ENCODE assay signal across 1 cellular context in the genomic region with DNA sequence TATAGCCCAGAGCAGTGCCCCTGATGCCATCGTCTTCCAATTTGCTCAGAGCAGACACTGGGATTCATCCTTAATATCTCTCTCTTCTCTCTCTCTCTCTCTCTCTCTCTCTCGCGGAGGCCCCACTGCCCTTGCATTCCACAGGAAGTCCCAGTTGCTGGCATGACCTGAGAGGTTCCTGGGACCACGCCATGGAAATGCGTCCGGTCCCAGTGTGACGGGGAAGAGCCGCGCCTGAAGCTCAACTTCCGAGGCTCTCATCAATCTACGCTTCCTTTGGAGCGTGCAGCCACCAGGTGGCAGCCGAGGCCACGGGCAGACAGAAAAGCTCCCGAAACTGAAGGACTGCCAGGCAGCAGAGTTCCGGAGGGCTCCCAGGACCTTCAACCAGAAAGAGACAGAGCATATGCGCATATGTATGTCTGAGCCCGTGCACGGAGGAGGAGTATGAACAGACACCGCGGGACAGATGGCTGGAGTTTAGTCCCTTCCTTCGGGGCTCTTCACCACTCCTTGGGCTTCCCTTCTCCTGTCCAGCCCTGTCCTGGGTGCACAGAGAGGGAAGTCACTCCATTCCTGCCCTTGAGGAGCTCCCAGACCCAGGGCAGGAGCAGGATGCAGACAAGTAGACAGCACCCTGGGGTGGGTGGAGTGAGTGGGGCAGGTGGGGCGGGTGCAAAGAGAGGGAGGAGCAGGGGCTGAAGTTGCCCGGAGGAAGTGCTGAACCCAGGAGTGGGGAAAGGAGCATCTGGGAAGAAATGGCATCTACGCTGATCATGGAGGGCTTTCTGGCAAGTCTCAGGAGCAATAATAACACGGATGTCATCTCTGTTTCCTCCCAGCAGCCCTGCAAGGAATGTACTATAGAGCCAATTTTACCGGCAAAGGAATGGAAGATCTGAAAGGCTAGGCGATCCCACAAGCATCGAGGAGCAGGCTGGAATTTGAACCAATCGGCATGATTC.
TF ChIP-seq lines count a peak whose summit lies in the region.

No MANE protein-coding gene starts in this region.

TF ChIP-seq in HepG2, 621 proteins besides CTCF, POLR2A, EP300 and RAD21 (continues in another document):
- TF ChIP-seq, protein P1, sequence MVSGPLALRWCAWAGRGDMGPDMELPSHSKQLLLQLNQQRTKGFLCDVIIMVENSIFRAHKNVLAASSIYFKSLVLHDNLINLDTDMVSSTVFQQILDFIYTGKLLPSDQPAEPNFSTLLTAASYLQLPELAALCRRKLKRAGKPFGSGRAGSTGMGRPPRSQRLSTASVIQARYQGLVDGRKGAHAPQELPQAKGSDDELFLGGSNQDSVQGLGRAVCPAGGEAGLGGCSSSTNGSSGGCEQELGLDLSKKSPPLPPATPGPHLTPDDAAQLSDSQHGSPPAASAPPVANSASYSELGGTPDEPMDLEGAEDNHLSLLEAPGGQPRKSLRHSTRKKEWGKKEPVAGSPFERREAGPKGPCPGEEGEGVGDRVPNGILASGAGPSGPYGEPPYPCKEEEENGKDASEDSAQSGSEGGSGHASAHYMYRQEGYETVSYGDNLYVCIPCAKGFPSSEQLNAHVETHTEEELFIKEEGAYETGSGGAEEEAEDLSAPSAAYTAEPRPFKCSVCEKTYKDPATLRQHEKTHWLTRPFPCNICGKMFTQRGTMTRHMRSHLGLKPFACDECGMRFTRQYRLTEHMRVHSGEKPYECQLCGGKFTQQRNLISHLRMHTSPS (CRISPR knock-in tag; IDR thresholded peaks at IDR 0.05; ENCODE audit: low read depth) = no peak
- TF ChIP-seq PPARG (CRISPR knock-in tag; conservative IDR thresholded peaks at IDR 0.05) (0 out of 2 replicates have a peak, but pooled peaks have one; percentile 32), ZNF792 (CRISPR knock-in tag; IDR thresholded peaks at IDR 0.05) (peak; percentile 49; the same call in 1 of the 2 replicates), HDAC2 (CRISPR knock-in tag; IDR thresholded peaks at IDR 0.05) (peak; percentile 81; the same call in 1 of the 2 replicates), NR2C2 (CRISPR knock-in tag; IDR thresholded peaks at IDR 0.05; ENCODE audit: borderline replicate concordance) (peak; percentile 76), SMAD1 (CRISPR knock-in tag; IDR thresholded peaks at IDR 0.05; ENCODE audit: borderline replicate concordance, low read depth) (peak; percentile 80; the same call in 1 of the 2 replicates), MED1 (CRISPR knock-in tag; IDR thresholded peaks at IDR 0.05) (peak; percentile 57; the same call in 1 of the 2 replicates), ZBTB7B (CRISPR knock-in tag; IDR thresholded peaks at IDR 0.05) (peak; percentile 44; the same call in 1 of the 2 replicates), ZNF274 (CRISPR knock-in tag; IDR thresholded peaks at IDR 0.05) (no peak), ZKSCAN1 (IDR thresholded peaks at IDR 0.05; ENCODE audit: low read length) (no peak), RFX3 (CRISPR knock-in tag; IDR thresholded peaks at IDR 0.05) (no peak), ZNF225 (CRISPR knock-in tag; IDR thresholded peaks at IDR 0.05) (0 out of 2 replicates have a peak, but pooled peaks have one; percentile 70), ZNF430 (CRISPR knock-in tag; IDR thresholded peaks at IDR 0.05) (no peak), ZNF572 (CRISPR knock-in tag; IDR thresholded peaks at IDR 0.05) (peak; percentile 54; the same call in 1 of the 2 replicates), CBX5 (CRISPR knock-in tag; IDR thresholded peaks at IDR 0.05; ENCODE audit: borderline replicate concordance) (peak; percentile 63; the same call in 1 of the 2 replicates), SAP130 (CRISPR knock-in tag; IDR thresholded peaks at IDR 0.05; ENCODE audit: low read depth) (peak; percentile 74), ZNF570 (CRISPR knock-in tag; IDR thresholded peaks at IDR 0.05; ENCODE audit: borderline replicate concordance) (no peak), ZSCAN29 (CRISPR knock-in tag; conservative IDR thresholded peaks at IDR 0.05) (no peak), CENPT (CRISPR knock-in tag; IDR thresholded peaks at IDR 0.05; ENCODE audit: low read depth) (no peak), PAF1 (CRISPR knock-in tag; IDR thresholded peaks at IDR 0.05) (no peak), DR1 (CRISPR knock-in tag; IDR thresholded peaks at IDR 0.05) (no peak), KLF6 (CRISPR knock-in tag; IDR thresholded peaks at IDR 0.05) (no peak; the same call in 1 of the 2 replicates), RFX1 (IDR thresholded peaks at IDR 0.05) (no peak), MAFF (IDR thresholded peaks at IDR 0.05; ENCODE audit: low read depth, low read length) (no peak), KDM6A (CRISPR knock-in tag; IDR thresholded peaks at IDR 0.05; ENCODE audit: low read depth) (no peak), STAG1 (CRISPR knock-in tag; IDR thresholded peaks at IDR 0.05) (peak; percentile 98)
- TF ChIP-seq, protein P2, sequence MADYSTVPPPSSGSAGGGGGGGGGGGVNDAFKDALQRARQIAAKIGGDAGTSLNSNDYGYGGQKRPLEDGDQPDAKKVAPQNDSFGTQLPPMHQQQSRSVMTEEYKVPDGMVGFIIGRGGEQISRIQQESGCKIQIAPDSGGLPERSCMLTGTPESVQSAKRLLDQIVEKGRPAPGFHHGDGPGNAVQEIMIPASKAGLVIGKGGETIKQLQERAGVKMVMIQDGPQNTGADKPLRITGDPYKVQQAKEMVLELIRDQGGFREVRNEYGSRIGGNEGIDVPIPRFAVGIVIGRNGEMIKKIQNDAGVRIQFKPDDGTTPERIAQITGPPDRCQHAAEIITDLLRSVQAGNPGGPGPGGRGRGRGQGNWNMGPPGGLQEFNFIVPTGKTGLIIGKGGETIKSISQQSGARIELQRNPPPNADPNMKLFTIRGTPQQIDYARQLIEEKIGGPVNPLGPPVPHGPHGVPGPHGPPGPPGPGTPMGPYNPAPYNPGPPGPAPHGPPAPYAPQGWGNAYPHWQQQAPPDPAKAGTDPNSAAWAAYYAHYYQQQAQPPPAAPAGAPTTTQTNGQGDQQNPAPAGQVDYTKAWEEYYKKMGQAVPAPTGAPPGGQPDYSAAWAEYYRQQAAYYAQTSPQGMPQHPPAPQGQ (CRISPR knock-in tag; IDR thresholded peaks at IDR 0.05; ENCODE audit: borderline replicate concordance) = no peak
- TF ChIP-seq, protein P3, sequence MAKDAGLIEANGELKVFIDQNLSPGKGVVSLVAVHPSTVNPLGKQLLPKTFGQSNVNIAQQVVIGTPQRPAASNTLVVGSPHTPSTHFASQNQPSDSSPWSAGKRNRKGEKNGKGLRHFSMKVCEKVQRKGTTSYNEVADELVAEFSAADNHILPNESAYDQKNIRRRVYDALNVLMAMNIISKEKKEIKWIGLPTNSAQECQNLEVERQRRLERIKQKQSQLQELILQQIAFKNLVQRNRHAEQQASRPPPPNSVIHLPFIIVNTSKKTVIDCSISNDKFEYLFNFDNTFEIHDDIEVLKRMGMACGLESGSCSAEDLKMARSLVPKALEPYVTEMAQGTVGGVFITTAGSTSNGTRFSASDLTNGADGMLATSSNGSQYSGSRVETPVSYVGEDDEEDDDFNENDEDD (CRISPR knock-in tag; IDR thresholded peaks at IDR 0.05; ENCODE audit: borderline replicate concordance) = peak; percentile 22; the same call in 1 of the 2 replicates
- TF ChIP-seq, protein P4, sequence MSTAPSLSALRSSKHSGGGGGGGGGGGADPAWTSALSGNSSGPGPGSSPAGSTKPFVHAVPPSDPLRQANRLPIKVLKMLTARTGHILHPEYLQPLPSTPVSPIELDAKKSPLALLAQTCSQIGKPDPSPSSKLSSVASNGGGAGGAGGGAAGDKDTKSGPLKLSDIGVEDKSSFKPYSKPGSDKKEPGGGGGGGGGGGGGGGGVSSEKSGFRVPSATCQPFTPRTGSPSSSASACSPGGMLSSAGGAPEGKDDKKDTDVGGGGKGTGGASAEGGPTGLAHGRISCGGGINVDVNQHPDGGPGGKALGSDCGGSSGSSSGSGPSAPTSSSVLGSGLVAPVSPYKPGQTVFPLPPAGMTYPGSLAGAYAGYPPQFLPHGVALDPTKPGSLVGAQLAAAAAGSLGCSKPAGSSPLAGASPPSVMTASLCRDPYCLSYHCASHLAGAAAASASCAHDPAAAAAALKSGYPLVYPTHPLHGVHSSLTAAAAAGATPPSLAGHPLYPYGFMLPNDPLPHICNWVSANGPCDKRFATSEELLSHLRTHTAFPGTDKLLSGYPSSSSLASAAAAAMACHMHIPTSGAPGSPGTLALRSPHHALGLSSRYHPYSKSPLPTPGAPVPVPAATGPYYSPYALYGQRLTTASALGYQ (CRISPR knock-in tag; IDR thresholded peaks at IDR 0.05) = no peak
- TF ChIP-seq, protein P5, sequence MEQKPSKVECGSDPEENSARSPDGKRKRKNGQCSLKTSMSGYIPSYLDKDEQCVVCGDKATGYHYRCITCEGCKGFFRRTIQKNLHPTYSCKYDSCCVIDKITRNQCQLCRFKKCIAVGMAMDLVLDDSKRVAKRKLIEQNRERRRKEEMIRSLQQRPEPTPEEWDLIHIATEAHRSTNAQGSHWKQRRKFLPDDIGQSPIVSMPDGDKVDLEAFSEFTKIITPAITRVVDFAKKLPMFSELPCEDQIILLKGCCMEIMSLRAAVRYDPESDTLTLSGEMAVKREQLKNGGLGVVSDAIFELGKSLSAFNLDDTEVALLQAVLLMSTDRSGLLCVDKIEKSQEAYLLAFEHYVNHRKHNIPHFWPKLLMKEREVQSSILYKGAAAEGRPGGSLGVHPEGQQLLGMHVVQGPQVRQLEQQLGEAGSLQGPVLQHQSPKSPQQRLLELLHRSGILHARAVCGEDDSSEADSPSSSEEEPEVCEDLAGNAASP (CRISPR knock-in tag; IDR thresholded peaks at IDR 0.05; ENCODE audit: borderline replicate concordance) = peak; percentile 58; the same call in 1 of the 2 replicates
- TF ChIP-seq, protein P6, sequence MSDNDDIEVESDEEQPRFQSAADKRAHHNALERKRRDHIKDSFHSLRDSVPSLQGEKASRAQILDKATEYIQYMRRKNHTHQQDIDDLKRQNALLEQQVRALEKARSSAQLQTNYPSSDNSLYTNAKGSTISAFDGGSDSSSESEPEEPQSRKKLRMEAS (IDR thresholded peaks at IDR 0.05) = peak; percentile 43
- TF ChIP-seq, protein P7, sequence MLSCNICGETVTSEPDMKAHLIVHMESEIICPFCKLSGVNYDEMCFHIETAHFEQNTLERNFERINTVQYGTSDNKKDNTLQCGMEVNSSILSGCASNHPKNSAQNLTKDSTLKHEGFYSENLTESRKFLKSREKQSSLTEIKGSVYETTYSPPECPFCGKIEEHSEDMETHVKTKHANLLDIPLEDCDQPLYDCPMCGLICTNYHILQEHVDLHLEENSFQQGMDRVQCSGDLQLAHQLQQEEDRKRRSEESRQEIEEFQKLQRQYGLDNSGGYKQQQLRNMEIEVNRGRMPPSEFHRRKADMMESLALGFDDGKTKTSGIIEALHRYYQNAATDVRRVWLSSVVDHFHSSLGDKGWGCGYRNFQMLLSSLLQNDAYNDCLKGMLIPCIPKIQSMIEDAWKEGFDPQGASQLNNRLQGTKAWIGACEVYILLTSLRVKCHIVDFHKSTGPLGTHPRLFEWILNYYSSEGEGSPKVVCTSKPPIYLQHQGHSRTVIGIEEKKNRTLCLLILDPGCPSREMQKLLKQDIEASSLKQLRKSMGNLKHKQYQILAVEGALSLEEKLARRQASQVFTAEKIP (CRISPR knock-in tag; IDR thresholded peaks at IDR 0.05; ENCODE audit: borderline replicate concordance) = no peak
- TF ChIP-seq, protein P8, sequence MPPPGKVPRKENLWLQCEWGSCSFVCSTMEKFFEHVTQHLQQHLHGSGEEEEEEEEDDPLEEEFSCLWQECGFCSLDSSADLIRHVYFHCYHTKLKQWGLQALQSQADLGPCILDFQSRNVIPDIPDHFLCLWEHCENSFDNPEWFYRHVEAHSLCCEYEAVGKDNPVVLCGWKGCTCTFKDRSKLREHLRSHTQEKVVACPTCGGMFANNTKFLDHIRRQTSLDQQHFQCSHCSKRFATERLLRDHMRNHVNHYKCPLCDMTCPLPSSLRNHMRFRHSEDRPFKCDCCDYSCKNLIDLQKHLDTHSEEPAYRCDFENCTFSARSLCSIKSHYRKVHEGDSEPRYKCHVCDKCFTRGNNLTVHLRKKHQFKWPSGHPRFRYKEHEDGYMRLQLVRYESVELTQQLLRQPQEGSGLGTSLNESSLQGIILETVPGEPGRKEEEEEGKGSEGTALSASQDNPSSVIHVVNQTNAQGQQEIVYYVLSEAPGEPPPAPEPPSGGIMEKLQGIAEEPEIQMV (CRISPR knock-in tag; IDR thresholded peaks at IDR 0.05; ENCODE audit: low read depth) = 0 out of 2 replicates have a peak, but pooled peaks have one; percentile 63
- TF ChIP-seq, protein P9, sequence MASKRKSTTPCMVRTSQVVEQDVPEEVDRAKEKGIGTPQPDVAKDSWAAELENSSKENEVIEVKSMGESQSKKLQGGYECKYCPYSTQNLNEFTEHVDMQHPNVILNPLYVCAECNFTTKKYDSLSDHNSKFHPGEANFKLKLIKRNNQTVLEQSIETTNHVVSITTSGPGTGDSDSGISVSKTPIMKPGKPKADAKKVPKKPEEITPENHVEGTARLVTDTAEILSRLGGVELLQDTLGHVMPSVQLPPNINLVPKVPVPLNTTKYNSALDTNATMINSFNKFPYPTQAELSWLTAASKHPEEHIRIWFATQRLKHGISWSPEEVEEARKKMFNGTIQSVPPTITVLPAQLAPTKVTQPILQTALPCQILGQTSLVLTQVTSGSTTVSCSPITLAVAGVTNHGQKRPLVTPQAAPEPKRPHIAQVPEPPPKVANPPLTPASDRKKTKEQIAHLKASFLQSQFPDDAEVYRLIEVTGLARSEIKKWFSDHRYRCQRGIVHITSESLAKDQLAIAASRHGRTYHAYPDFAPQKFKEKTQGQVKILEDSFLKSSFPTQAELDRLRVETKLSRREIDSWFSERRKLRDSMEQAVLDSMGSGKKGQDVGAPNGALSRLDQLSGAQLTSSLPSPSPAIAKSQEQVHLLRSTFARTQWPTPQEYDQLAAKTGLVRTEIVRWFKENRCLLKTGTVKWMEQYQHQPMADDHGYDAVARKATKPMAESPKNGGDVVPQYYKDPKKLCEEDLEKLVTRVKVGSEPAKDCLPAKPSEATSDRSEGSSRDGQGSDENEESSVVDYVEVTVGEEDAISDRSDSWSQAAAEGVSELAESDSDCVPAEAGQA (IDR thresholded peaks at IDR 0.05; ENCODE audit: low read depth) = peak; percentile 69; the same call in 1 of the 2 replicates
- TF ChIP-seq, protein P9 (CRISPR knock-in tag; IDR thresholded peaks at IDR 0.05; ENCODE audit: borderline replicate concordance) = no peak
